In the genomic region with DNA sequence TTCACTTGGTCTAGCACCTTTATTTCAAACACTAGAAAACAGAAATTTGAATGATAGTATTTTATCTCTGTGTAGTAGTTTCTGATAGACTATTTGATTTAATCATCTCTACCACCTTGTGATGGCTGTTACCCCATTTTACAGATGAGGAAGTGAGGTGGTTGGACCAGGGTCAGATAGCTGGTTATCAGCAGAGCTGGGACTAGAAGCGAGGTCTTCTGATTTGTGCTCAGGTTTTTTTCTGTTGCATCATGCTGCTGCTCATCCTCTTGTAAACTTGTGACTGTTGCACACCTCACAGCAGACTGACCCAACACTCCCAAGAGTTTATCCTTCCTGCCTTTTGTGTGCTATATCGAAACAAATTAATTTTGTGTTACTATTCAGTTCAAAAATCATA, we compare ENCODE assay signal across 19 cellular contexts. TPM values are rescaled to one million over a fixed set of nuclear protein-coding genes. Genes with fewer than 3 reads are reported as not detected.
DNase-seq lines count a peak whose midpoint lies in the region; ATAC-seq, FAIRE-seq and TF ChIP-seq lines count a peak whose summit lies in the region.
"Had no signal": no experiment of that assay in that cellular context is flagged by ENCODE, and none has a peak within 500 bp of the region (broad histone marks: within the 10 kb centered on the region; RNA-seq: fewer than 3 reads in every experiment).

No MANE protein-coding gene starts in this region.

- TF ChIP-seq CTCF in HepG2 (CRISPR knock-in tag; IDR thresholded peaks at IDR 0.05) (no peak), right lobe of liver (IDR thresholded peaks at IDR 0.05) (no peak), Loucy (conservative IDR thresholded peaks at IDR 0.05; ENCODE audit: low read length) (no peak), choroid plexus epithelial cell (conservative IDR thresholded peaks at IDR 0.05; ENCODE audit: low read depth, low read length) (no peak)

- TF ChIP-seq POLR2A in HepG2 (IDR thresholded peaks at IDR 0.05; ENCODE audit: insufficient read depth in 1 of 2, low read depth in 2 of 2, low read length in 2 of 2), result no peak
- no peak for TF ChIP-seq POLR2A in right lobe of liver (IDR thresholded peaks at IDR 0.05)

- ATAC-seq in HepG2 (no peak), right lobe of liver (no peak), HG02763 (IDR thresholded peaks at IDR 0.05; ENCODE audit: unreplicated experiment) (no peak)
- ATAC-seq: GM12878 had no signal

- H3F3A ChIP-seq in Loucy (ENCODE audit: low read depth), result no peaks in the 10 kb centered on the region

- H3K4me2 ChIP-seq in HepG2 (ENCODE audit: low read depth, low read length), result no peak overlapping the region
- H3K4me2 ChIP-seq in Loucy (ENCODE audit: low read depth, low read length, poor library complexity, severe bottlenecking), result peak overlapping the region; percentile 100
- H3K4me2 ChIP-seq: BLaER1 treated with 17β-estradiol and CSF1 and Interleukin-3, amounts not matched to agents 10 nM and 100 nM had no signal

- H3K9me3 ChIP-seq in HepG2 (ENCODE audit: low read length) (no peaks in the 10 kb centered on the region), right lobe of liver (no peaks in the 10 kb centered on the region), Loucy (ENCODE audit: insufficient read depth, low read depth, low read length) (no peaks in the 10 kb centered on the region)
- H3K9me3 ChIP-seq: BLaER1 treated with 17β-estradiol and CSF1 and Interleukin-3, amounts not matched to agents 10 nM and 100 nM had no signal

- no peak for FAIRE-seq in HepG2 (lab: Jason Lieb, UNC)
- FAIRE-seq: GM12878 had no signal

- CTCF ChIA-PET in HepG2 (lab: Yijun Ruan, JAX; ENCODE audit: low intra/inter-chr PET ratio, low total read pairs), result no interaction called here

- H3K4me1 ChIP-seq in HepG2 (ENCODE audit: insufficient read depth, low read length) (no peaks in the 10 kb centered on the region), right lobe of liver (no peaks in the 10 kb centered on the region), Loucy (ENCODE audit: insufficient read depth, low read length, poor library complexity, severe bottlenecking) (peaks cover 36% of the 10 kb centered on the region)

- 97% methylated on average over 2 of the region's 2 CpGs for WGBS in HepG2 (ENCODE audit: low lambda C conversion rate)
- 96% methylated on average over 2 of the region's 2 CpGs for WGBS in right lobe of liver (ENCODE audit: insufficient coverage, low coverage, low lambda C conversion rate, missing lambda C conversion rate)

- intact Hi-C loops in HepG2 (cut with micrococcal nuclease; ENCODE audit: unreplicated experiment), result no loop called here
- intact Hi-C loops in right lobe of liver (cut with DNase I), result no loop called here

- H3K9ac ChIP-seq in HepG2 (ENCODE audit: insufficient read depth, low read depth, low read length) (no peak overlapping the region), Loucy (ENCODE audit: low read depth, low read length, poor library complexity, severe bottlenecking) (no peak overlapping the region)
- H3K9ac ChIP-seq: BLaER1 treated with 17β-estradiol and CSF1 and Interleukin-3, amounts not matched to agents 10 nM and 100 nM; GM23248 had no signal

- H3K4me3 ChIP-seq in HepG2 (replicated peaks in 1 of 3; ENCODE audit: insufficient read depth in 1 of 3, low read depth in 2 of 3, low read length in 3 of 3), result no peak overlapping the region
- no peak overlapping the region for H3K4me3 ChIP-seq in right lobe of liver
- no peak overlapping the region for H3K4me3 ChIP-seq in Loucy (ENCODE audit: low read length, poor library complexity, severe bottlenecking)
- no peak overlapping the region for H3K4me3 ChIP-seq in choroid plexus epithelial cell (ENCODE audit: low read depth, low read length)
- H3K4me3 ChIP-seq: BLaER1 treated with 17β-estradiol and CSF1 and Interleukin-3, amounts not matched to agents 10 nM and 100 nM; GM12878; GM23248 had no signal

- no peak for TF ChIP-seq EP300 in HepG2 (IDR thresholded peaks at IDR 0.05; ENCODE audit: low read depth in 2 of 2, low read length in 2 of 2)
- TF ChIP-seq EP300 in HepG2 (CRISPR knock-in tag; IDR thresholded peaks at IDR 0.05; ENCODE audit: borderline replicate concordance), result no peak

- POLR2A ChIA-PET in HepG2 (lab: Yijun Ruan, JAX), result no interaction called here

- H3K79me2 ChIP-seq in HepG2 (ENCODE audit: insufficient read depth, low read length), result peaks cover 7% of the 10 kb centered on the region
- H3K79me2 ChIP-seq in Loucy (ENCODE audit: insufficient read depth, low read length), result peaks cover 44% of the 10 kb centered on the region

- H4K20me1 ChIP-seq in HepG2 (ENCODE audit: insufficient read depth, low read length), result no peaks in the 10 kb centered on the region
- H4K20me1 ChIP-seq in Loucy (ENCODE audit: insufficient read depth, low read length, poor library complexity, severe bottlenecking), result peaks cover 22% of the 10 kb centered on the region

- H3K36me3 ChIP-seq in HepG2 (replicated peaks in 1 of 2; ENCODE audit: control insufficient read depth in 1 of 2, insufficient read depth in 2 of 2, low read length in 2 of 2) (peaks cover 6 to 27% of the 10 kb centered on the region in 2 experiments), right lobe of liver (peaks cover 0 to 14% (median under 1%) of the 10 kb centered on the region in 4 donors), Loucy (ENCODE audit: insufficient read depth, low read length) (peaks cover 36% of the 10 kb centered on the region; the same call in 1 of the 2 replicates)

- DNase-seq in HepG2 (ENCODE audit: low spot score), result no peak
- DNase-seq in right lobe of liver, result no peak
- DNase-seq in choroid plexus epithelial cell (ENCODE audit: low read depth), result peak; percentile 21
- no peak for DNase-seq in globus pallidus (ENCODE audit: low spot score)
- DNase-seq in kidney tubule cell (ENCODE audit: low spot score), result no peak
- DNase-seq: ACHN; Calu3; CD4-positive, CD25-positive, alpha-beta regulatory T cell; DMS 273 treated with DMSO at 0.1 percent for 48 hours; DMS79; GM23248; H7 had no signal

- H3K27me3 ChIP-seq in HepG2 (ENCODE audit: control insufficient read depth in 1 of 2, insufficient read depth in 2 of 2, low read length in 2 of 2) (no peaks in the 10 kb centered on the region; a peak in 1 of 5 replicates), right lobe of liver (no peaks in the 10 kb centered on the region), Loucy (ENCODE audit: insufficient read depth, low read length, poor library complexity, severe bottlenecking) (no peaks in the 10 kb centered on the region)
- H3K27me3 ChIP-seq: BLaER1 treated with 17β-estradiol and CSF1 and Interleukin-3, amounts not matched to agents 10 nM and 100 nM had no signal

- BruUV-seq in HepG2 (replicated peaks; lab: Mats Ljungman, UMichigan), result no TSS peak

- no peaks in the 10 kb centered on the region for H3K9me2 ChIP-seq in Loucy (replicated peaks; ENCODE audit: low read depth, low read length)

- H2AFZ ChIP-seq in HepG2 (ENCODE audit: low read length) (no peak overlapping the region), Loucy (ENCODE audit: low read length) (no peak overlapping the region)
- H2AFZ ChIP-seq: GM23248 had no signal

- H3K27ac ChIP-seq in HepG2 (ENCODE audit: extremely low read length, insufficient read depth, low read length) (no peak overlapping the region), right lobe of liver (no peak overlapping the region)
- H3K27ac ChIP-seq: BLaER1 treated with 17β-estradiol and CSF1 and Interleukin-3, amounts not matched to agents 10 nM and 100 nM; GM23248 had no signal

- in situ Hi-C loops in HepG2 (cut with HindIII; ENCODE audit: extremely low pct_ligation_motif_present, low pct_unique_long_range_greater_than_20kb), result no loop called here

- no peak for TF ChIP-seq RAD21 in HepG2 (CRISPR knock-in tag; IDR thresholded peaks at IDR 0.05)

RNA-seq across cellular contexts. Expression of a gene that starts 10.1 kb away (rescaled TPM):
- total RNA-seq in HepG2 (2016; rRNA removed; fragmentation: Illumina TruSeq; extraction: Trizol), result not detected in 2 replicates
- total RNA-seq in HepG2 (2016; cell fraction: cytosol; rRNA removed; fragmentation: Illumina TruSeq; extraction: Trizol; ENCODE audit: low read depth), result not detected in 2 replicates
- not detected in 2 replicates for total RNA-seq in HepG2 (2016; cell fraction: insoluble cytoplasmic fraction; rRNA removed; fragmentation: Illumina TruSeq; extraction: Trizol)
- not detected in 2 replicates for total RNA-seq in HepG2 (2016; cell fraction: membrane; rRNA removed; fragmentation: Illumina TruSeq; extraction: Trizol)
- not detected in 2 replicates for total RNA-seq in HepG2 (2016; cell fraction: nucleus; rRNA removed; fragmentation: Illumina TruSeq; extraction: Trizol)
- polyA plus RNA-seq in HepG2 (2011; rRNA removed), result not detected in 2 replicates
- not detected in 2 replicates for polyA plus RNA-seq in HepG2 (2011; cell fraction: cytosol; rRNA removed)
- not detected in 2 replicates for polyA plus RNA-seq in HepG2 (2011; cell fraction: nucleus; rRNA removed)
- polyA plus RNA-seq in HepG2 (2012), result not detected in 2 replicates
- not detected in 2 replicates for polyA plus RNA-seq in HepG2 (2016; cell fraction: cytosol; fragmentation: Illumina TruSeq; extraction: Trizol; ENCODE audit: low read depth)
- not detected in 2 replicates for polyA plus RNA-seq in HepG2 (2016; cell fraction: insoluble cytoplasmic fraction; fragmentation: Illumina TruSeq; extraction: Trizol; ENCODE audit: low read depth)
- polyA plus RNA-seq in HepG2 (2016; cell fraction: membrane; fragmentation: Illumina TruSeq; extraction: Trizol; ENCODE audit: low read depth), result not detected in 2 replicates
- not detected in 2 replicates for polyA plus RNA-seq in HepG2 (2016; cell fraction: nucleus; fragmentation: Illumina TruSeq; extraction: Trizol; ENCODE audit: insufficient read depth, low read depth)
- polyA minus RNA-seq in HepG2 (2011; rRNA and poly(A)+ RNA removed; ENCODE audit: low replicate concordance), result not detected in 2 replicates
- polyA minus RNA-seq in HepG2 (2011; cell fraction: cytosol; rRNA and poly(A)+ RNA removed), result not detected in 2 replicates
- not detected in 2 replicates for polyA minus RNA-seq in HepG2 (2011; cell fraction: nucleus; rRNA and poly(A)+ RNA removed)
- not detected for total RNA-seq in right lobe of liver
- total RNA-seq: A172; Calu3; CD4-positive, CD25-positive, alpha-beta regulatory T cell; G401; GM23248; H7; HT1080 had no signal
- polyA plus RNA-seq: GM23248 had no signal

RNA-seq across cellular contexts. Expression of a gene that starts 10.1 kb away (rescaled TPM):
- total RNA-seq in HepG2 (2016; rRNA removed; fragmentation: Illumina TruSeq; extraction: Trizol), result 7.9 and 14.0 TPM in 2 replicates
- total RNA-seq in HepG2 (2016; cell fraction: cytosol; rRNA removed; fragmentation: Illumina TruSeq; extraction: Trizol; ENCODE audit: low read depth), result 2.3 and 2.6 TPM in 2 replicates
- total RNA-seq in HepG2 (2016; cell fraction: insoluble cytoplasmic fraction; rRNA removed; fragmentation: Illumina TruSeq; extraction: Trizol), result 8.7 and 13.3 TPM in 2 replicates
- 5.1 TPM in 2 replicates for total RNA-seq in HepG2 (2016; cell fraction: membrane; rRNA removed; fragmentation: Illumina TruSeq; extraction: Trizol)
- 15.7 and 18.7 TPM in 2 replicates for total RNA-seq in HepG2 (2016; cell fraction: nucleus; rRNA removed; fragmentation: Illumina TruSeq; extraction: Trizol)
- polyA plus RNA-seq in HepG2 (2011; rRNA removed), result 13.5 and 15.5 TPM in 2 replicates
- polyA plus RNA-seq in HepG2 (2011; cell fraction: cytosol; rRNA removed), result 7.4 and 8.0 TPM in 2 replicates
- 38.3 and 39.4 TPM in 2 replicates for polyA plus RNA-seq in HepG2 (2011; cell fraction: nucleus; rRNA removed)
- 6.4 and 7.7 TPM in 2 replicates for polyA plus RNA-seq in HepG2 (2012)
- polyA plus RNA-seq in HepG2 (2016; cell fraction: cytosol; fragmentation: Illumina TruSeq; extraction: Trizol; ENCODE audit: low read depth), result 2.2 TPM in 2 replicates
- polyA plus RNA-seq in HepG2 (2016; cell fraction: insoluble cytoplasmic fraction; fragmentation: Illumina TruSeq; extraction: Trizol; ENCODE audit: low read depth), result 6.6 and 6.8 TPM in 2 replicates
- 3.8 and 4.2 TPM in 2 replicates for polyA plus RNA-seq in HepG2 (2016; cell fraction: membrane; fragmentation: Illumina TruSeq; extraction: Trizol; ENCODE audit: low read depth)
- 24.1 and 25.1 TPM in 2 replicates for polyA plus RNA-seq in HepG2 (2016; cell fraction: nucleus; fragmentation: Illumina TruSeq; extraction: Trizol; ENCODE audit: insufficient read depth, low read depth)
- polyA minus RNA-seq in HepG2 (2011; rRNA and poly(A)+ RNA removed; ENCODE audit: low replicate concordance), result 30.9 and 54.6 TPM in 2 replicates
- 6.9 and 7.9 TPM in 2 replicates for polyA minus RNA-seq in HepG2 (2011; cell fraction: cytosol; rRNA and poly(A)+ RNA removed)
- polyA minus RNA-seq in HepG2 (2011; cell fraction: nucleus; rRNA and poly(A)+ RNA removed), result 45.6 and 57.7 TPM in 2 replicates
- 10 to 100 TPM in 5 of 6 experiments, 1 to 10 TPM in 1; 9.4 to 15.3 (median 10.6) TPM for total RNA-seq in right lobe of liver
